10 cellular contexts compared by ENCODE assay signal in the genomic region with DNA sequence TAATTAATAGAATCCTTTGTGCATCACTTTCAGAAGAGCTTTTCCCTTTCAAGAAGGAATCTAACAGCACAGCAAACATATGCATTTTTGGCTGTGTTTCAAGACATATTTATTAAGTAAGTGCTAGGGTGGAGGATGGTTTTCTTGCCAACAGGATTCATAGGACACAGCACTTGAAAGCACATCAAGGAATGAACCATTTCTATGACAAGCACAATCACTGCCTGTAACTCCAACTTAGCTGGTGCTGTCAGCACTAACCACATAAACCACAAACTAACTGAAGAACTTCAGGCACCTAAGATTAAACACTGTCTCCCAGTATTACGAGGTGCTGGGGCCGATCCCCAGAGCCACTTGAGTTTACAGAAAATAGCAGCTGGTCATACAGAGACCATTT. TPM values are rescaled to one million over a fixed set of nuclear protein-coding genes. Genes with fewer than 3 reads are reported as not detected.
DNase-seq lines count a peak whose midpoint lies in the region; ATAC-seq and TF ChIP-seq lines count a peak whose summit lies in the region.
"Had no signal": no experiment of that assay in that cellular context is flagged by ENCODE, and none has a peak within 500 bp of the region (broad histone marks: within the 10 kb centered on the region; RNA-seq: fewer than 3 reads in every experiment).

No MANE protein-coding gene starts in this region.

- H3K79me2 ChIP-seq in Loucy (ENCODE audit: insufficient read depth, low read length) = no peaks in the 10 kb centered on the region

- H3K27me3 ChIP-seq in BLaER1 treated with 17β-estradiol and CSF1 and Interleukin-3, amounts not matched to agents 10 nM and 100 nM = no peaks in the 10 kb centered on the region
- peaks cover 70% of the 10 kb centered on the region for H3K27me3 ChIP-seq in Loucy (ENCODE audit: insufficient read depth, low read length, poor library complexity, severe bottlenecking)
- no peaks in the 10 kb centered on the region for H3K27me3 ChIP-seq in H7 (ENCODE audit: control insufficient read depth, insufficient read depth, low read length)

- CTCF ChIA-PET in HEK293T (lab: Yijun Ruan, JAX) = no interaction called here

- in situ Hi-C loops in astrocyte of the cerebellum (cut with HindIII; ENCODE audit: low sequenced_read_pairs) = no loop called here

- DNase-seq in astrocyte of the cerebellum (ENCODE audit: low read depth) (peak; percentile 34), kidney tubule cell (ENCODE audit: low spot score) (peak; percentile 59), H7 (no peak), HEK293T (ENCODE audit: extremely low spot score) (no peak), DMS153 (lab: John Stamatoyannopoulos, UW) (no peak)
- DNase-seq: MV-4-11 had no signal

- H3K9me3 ChIP-seq in BLaER1 treated with 17β-estradiol and CSF1 and Interleukin-3, amounts not matched to agents 10 nM and 100 nM (replicated peaks in 1 of 11) = no peaks in the 10 kb centered on the region
- H3K9me3 ChIP-seq in Loucy (ENCODE audit: insufficient read depth, low read depth, low read length) = no peaks in the 10 kb centered on the region

- no peaks in the 10 kb centered on the region for H3K9me2 ChIP-seq in Loucy (replicated peaks; ENCODE audit: low read depth, low read length)

- H3K4me2 ChIP-seq in BLaER1 treated with 17β-estradiol and CSF1 and Interleukin-3, amounts not matched to agents 10 nM and 100 nM = peak overlapping the region; percentile 62 to 78 (median 70)
- H3K4me2 ChIP-seq in Loucy (ENCODE audit: low read depth, low read length, poor library complexity, severe bottlenecking) = peak overlapping the region; percentile 23

- no peak for ATAC-seq in GM21619 (IDR thresholded peaks at IDR 0.05; ENCODE audit: unreplicated experiment)
- ATAC-seq: naive thymus-derived CD8-positive, alpha-beta T cell had no signal

- no peak overlapping the region; a peak in 1 of 22 replicates for H3K9ac ChIP-seq in BLaER1 treated with 17β-estradiol and CSF1 and Interleukin-3, amounts not matched to agents 10 nM and 100 nM
- H3K9ac ChIP-seq in Loucy (ENCODE audit: low read depth, low read length, poor library complexity, severe bottlenecking) = no peak overlapping the region

- TF ChIP-seq CTCF in Loucy (conservative IDR thresholded peaks at IDR 0.05; ENCODE audit: low read length) (no peak), astrocyte of the cerebellum (IDR thresholded peaks at IDR 0.05; ENCODE audit: low read depth, low read length, missing control alignments) (no peak)

- H3K36me3 ChIP-seq in BLaER1 treated with 17β-estradiol and CSF1 and Interleukin-3, amounts not matched to agents 10 nM and 100 nM = no peaks in the 10 kb centered on the region
- H3K36me3 ChIP-seq in Loucy (ENCODE audit: insufficient read depth, low read length) (no peaks in the 10 kb centered on the region), H7 (replicated peaks; ENCODE audit: control insufficient read depth, insufficient read depth, low read length) (no peaks in the 10 kb centered on the region)

- no peaks in the 10 kb centered on the region for H3F3A ChIP-seq in Loucy (ENCODE audit: low read depth)

- no peak overlapping the region for H2AFZ ChIP-seq in Loucy (ENCODE audit: low read length)

- no peak overlapping the region for H3K4me3 ChIP-seq in BLaER1 treated with 17β-estradiol and CSF1 and Interleukin-3, amounts not matched to agents 10 nM and 100 nM
- H3K4me3 ChIP-seq in Loucy (ENCODE audit: low read length, poor library complexity, severe bottlenecking) = no peak overlapping the region
- no peak overlapping the region for H3K4me3 ChIP-seq in astrocyte of the cerebellum (ENCODE audit: low read depth, low read length)
- H3K4me3 ChIP-seq in H7 (ENCODE audit: insufficient read depth, low read depth, low read length) = no peak overlapping the region

- peak overlapping the region in 7 of 11 experiments; percentile 11 to 43 (median 27); a peak in 9 of 22 replicates for H3K27ac ChIP-seq in BLaER1 treated with 17β-estradiol and CSF1 and Interleukin-3, amounts not matched to agents 10 nM and 100 nM

- H3K4me1 ChIP-seq in BLaER1 treated with 17β-estradiol and CSF1 and Interleukin-3, amounts not matched to agents 10 nM and 100 nM = peaks cover 24 to 53% (median 29%) of the 10 kb centered on the region in 10 experiments
- peaks cover 7% of the 10 kb centered on the region for H3K4me1 ChIP-seq in Loucy (ENCODE audit: insufficient read depth, low read length, poor library complexity, severe bottlenecking)

- POLR2A ChIA-PET in HEK293T (lab: Yijun Ruan, JAX) = no interaction called here

- H4K20me1 ChIP-seq in BLaER1 treated with 17β-estradiol and CSF1 and Interleukin-3, amounts not matched to agents 10 nM and 100 nM = no peaks in the 10 kb centered on the region
- no peaks in the 10 kb centered on the region for H4K20me1 ChIP-seq in Loucy (ENCODE audit: insufficient read depth, low read length, poor library complexity, severe bottlenecking)

TF ChIP-seq in HEK293T, 16 proteins besides CTCF, POLR2A, EP300 and RAD21:
- no peak for TF ChIP-seq BHLHE40 (IDR thresholded peaks at IDR 0.05; ENCODE audit: borderline replicate concordance)
- no peak for TF ChIP-seq FOXA1 (IDR thresholded peaks at IDR 0.05)
- no peak for TF ChIP-seq TARDBP (IDR thresholded peaks at IDR 0.05)
- TF ChIP-seq FOXM1 (IDR thresholded peaks at IDR 0.05; ENCODE audit: borderline replicate concordance) = no peak
- no peak for TF ChIP-seq LEF1 (IDR thresholded peaks at IDR 0.05; ENCODE audit: borderline replicate concordance)
- no peak for TF ChIP-seq CTBP1 (IDR thresholded peaks at IDR 0.05; ENCODE audit: borderline replicate concordance)
- TF ChIP-seq FOXK2 (IDR thresholded peaks at IDR 0.05) = no peak
- TF ChIP-seq, protein P1, sequence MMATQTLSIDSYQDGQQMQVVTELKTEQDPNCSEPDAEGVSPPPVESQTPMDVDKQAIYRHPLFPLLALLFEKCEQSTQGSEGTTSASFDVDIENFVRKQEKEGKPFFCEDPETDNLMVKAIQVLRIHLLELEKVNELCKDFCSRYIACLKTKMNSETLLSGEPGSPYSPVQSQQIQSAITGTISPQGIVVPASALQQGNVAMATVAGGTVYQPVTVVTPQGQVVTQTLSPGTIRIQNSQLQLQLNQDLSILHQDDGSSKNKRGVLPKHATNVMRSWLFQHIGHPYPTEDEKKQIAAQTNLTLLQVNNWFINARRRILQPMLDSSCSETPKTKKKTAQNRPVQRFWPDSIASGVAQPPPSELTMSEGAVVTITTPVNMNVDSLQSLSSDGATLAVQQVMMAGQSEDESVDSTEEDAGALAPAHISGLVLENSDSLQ (IDR thresholded peaks at IDR 0.05) = no peak

RNA-seq across cellular contexts. Expression of a gene that starts 35.5 kb away (rescaled TPM):
- total RNA-seq in H7 (2014; rRNA removed; shearing (Covaris generic)) = 27.5 and 33.0 TPM in 2 replicates

Comparison
In these comparisons a context has a peak if more than half of its experiments do, and no peak if none do; other contexts are left out.
1. DNase-seq: peak in astrocyte of the cerebellum (single experiment) and kidney tubule cell (single experiment); none in H7 (single experiment), HEK293T (single experiment) and DMS153 (single experiment).